ENCODE assay signal across 6 cellular contexts in the genomic region with DNA sequence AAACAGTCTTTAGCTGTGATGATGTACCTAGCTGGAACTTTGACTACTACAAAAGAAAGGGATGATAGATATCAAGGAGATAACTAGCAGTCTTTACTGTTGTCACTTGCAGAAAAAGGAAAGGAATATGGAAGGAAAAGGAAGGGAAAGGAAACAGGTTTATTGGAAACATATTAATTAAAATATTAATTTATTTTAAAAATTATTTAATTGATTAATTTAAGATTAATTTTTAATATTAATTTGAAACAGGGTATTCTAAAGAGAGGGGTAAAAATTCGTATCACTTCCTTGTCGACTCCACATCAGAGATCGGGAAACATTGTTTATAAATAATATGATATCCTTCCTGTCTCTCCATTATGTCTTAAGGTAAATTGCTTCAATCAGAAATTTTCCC.
"Had no signal": no experiment of that assay in that cellular context is flagged by ENCODE, and none has a peak within 500 bp of the region (broad histone marks: within the 10 kb centered on the region; RNA-seq: fewer than 3 reads in every experiment).

No MANE protein-coding gene starts in this region.

- DNase-seq: GDM1, GF-D8 had no signal

- FAIRE-seq: GM12891, GM12892, GM18507, GM19239 had no signal
